Comparison of ENCODE assay signal across 2 cellular contexts in the genomic region with DNA sequence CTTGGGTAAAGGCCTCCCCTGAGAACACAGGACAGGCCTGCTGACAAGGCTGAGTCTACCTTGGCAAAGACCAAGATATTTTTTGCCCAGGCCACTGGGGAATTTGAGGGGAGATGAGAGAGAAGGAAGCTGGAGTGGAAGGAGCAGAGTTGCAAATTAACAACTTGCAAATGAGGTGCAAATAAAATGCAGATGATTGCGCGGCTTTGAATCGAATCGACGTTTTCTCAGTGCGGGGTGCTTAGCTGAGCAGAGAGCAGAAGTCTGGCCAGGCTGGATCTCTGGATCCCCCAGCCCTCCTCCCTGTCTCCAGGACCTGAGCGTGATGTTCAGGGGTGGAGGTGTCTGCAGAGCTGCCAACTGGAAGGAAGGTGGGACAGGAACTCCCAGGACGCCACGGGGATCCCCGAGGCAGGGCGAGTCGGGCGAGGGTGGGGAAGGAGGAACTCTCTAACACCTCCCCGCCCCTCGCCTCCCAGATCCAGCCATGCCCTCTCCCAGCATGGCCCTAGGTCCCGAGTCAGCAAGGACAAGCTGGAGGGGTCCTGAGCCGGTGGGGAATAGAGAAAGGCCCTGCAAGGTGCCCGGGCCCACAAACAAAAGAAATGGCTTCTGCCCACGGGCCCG.
A peak's percentile ranks its signal among the peaks of the same experiment; 100 is the strongest.
TF ChIP-seq lines count a peak whose summit lies in the region.

No MANE protein-coding gene starts in this region.

TF ChIP-seq in GM12878, 131 proteins besides CTCF, POLR2A, EP300 and RAD21:
- TF ChIP-seq, protein P1, sequence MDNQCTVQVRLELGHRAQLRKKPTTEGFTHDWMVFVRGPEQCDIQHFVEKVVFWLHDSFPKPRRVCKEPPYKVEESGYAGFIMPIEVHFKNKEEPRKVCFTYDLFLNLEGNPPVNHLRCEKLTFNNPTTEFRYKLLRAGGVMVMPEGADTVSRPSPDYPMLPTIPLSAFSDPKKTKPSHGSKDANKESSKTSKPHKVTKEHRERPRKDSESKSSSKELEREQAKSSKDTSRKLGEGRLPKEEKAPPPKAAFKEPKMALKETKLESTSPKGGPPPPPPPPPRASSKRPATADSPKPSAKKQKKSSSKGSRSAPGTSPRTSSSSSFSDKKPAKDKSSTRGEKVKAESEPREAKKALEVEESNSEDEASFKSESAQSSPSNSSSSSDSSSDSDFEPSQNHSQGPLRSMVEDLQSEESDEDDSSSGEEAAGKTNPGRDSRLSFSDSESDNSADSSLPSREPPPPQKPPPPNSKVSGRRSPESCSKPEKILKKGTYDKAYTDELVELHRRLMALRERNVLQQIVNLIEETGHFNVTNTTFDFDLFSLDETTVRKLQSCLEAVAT (IDR thresholded peaks at IDR 0.05): peak; percentile 95
- TF ChIP-seq MXI1 (IDR thresholded peaks at IDR 0.05; ENCODE audit: low read depth, low read length) (no peak), STAT3 (IDR thresholded peaks at IDR 0.05; ENCODE audit: low read depth, low read length) (no peak), SMAD5 (IDR thresholded peaks at IDR 0.05; ENCODE audit: low read depth) (0 out of 2 replicates have a peak, but pooled peaks have one; percentile 33)
- TF ChIP-seq, protein P2, sequence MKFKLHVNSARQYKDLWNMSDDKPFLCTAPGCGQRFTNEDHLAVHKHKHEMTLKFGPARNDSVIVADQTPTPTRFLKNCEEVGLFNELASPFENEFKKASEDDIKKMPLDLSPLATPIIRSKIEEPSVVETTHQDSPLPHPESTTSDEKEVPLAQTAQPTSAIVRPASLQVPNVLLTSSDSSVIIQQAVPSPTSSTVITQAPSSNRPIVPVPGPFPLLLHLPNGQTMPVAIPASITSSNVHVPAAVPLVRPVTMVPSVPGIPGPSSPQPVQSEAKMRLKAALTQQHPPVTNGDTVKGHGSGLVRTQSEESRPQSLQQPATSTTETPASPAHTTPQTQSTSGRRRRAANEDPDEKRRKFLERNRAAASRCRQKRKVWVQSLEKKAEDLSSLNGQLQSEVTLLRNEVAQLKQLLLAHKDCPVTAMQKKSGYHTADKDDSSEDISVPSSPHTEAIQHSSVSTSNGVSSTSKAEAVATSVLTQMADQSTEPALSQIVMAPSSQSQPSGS (IDR thresholded peaks at IDR 0.05; ENCODE audit: low read length): no peak
TF ChIP-seq in GM12878: peak in this region for 2.

TF ChIP-seq in HEK293T, 16 proteins besides CTCF, POLR2A, EP300 and RAD21:
- TF ChIP-seq FOXA1 (IDR thresholded peaks at IDR 0.05) (no peak), FOXM1 (IDR thresholded peaks at IDR 0.05; ENCODE audit: borderline replicate concordance) (no peak), L3MBTL2 (conservative IDR thresholded peaks at IDR 0.05) (no peak), BHLHE40 (IDR thresholded peaks at IDR 0.05; ENCODE audit: borderline replicate concordance) (no peak), FOXK2 (IDR thresholded peaks at IDR 0.05) (no peak), TARDBP (IDR thresholded peaks at IDR 0.05) (no peak), SP1 (IDR thresholded peaks at IDR 0.05) (no peak), ARNT (IDR thresholded peaks at IDR 0.05) (no peak), LEF1 (IDR thresholded peaks at IDR 0.05; ENCODE audit: borderline replicate concordance) (no peak), CTBP1 (IDR thresholded peaks at IDR 0.05; ENCODE audit: borderline replicate concordance) (no peak), SUZ12 (IDR thresholded peaks at IDR 0.05) (no peak), HDGF (IDR thresholded peaks at IDR 0.05; ENCODE audit: borderline replicate concordance) (no peak), ZNF384 (IDR thresholded peaks at IDR 0.05) (no peak), ELF4 (IDR thresholded peaks at IDR 0.05) (no peak), NFRKB (IDR thresholded peaks at IDR 0.05) (no peak)
- TF ChIP-seq, protein P3, sequence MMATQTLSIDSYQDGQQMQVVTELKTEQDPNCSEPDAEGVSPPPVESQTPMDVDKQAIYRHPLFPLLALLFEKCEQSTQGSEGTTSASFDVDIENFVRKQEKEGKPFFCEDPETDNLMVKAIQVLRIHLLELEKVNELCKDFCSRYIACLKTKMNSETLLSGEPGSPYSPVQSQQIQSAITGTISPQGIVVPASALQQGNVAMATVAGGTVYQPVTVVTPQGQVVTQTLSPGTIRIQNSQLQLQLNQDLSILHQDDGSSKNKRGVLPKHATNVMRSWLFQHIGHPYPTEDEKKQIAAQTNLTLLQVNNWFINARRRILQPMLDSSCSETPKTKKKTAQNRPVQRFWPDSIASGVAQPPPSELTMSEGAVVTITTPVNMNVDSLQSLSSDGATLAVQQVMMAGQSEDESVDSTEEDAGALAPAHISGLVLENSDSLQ (IDR thresholded peaks at IDR 0.05): no peak
